ENCODE assay signal across 8 cellular contexts in the genomic region with DNA sequence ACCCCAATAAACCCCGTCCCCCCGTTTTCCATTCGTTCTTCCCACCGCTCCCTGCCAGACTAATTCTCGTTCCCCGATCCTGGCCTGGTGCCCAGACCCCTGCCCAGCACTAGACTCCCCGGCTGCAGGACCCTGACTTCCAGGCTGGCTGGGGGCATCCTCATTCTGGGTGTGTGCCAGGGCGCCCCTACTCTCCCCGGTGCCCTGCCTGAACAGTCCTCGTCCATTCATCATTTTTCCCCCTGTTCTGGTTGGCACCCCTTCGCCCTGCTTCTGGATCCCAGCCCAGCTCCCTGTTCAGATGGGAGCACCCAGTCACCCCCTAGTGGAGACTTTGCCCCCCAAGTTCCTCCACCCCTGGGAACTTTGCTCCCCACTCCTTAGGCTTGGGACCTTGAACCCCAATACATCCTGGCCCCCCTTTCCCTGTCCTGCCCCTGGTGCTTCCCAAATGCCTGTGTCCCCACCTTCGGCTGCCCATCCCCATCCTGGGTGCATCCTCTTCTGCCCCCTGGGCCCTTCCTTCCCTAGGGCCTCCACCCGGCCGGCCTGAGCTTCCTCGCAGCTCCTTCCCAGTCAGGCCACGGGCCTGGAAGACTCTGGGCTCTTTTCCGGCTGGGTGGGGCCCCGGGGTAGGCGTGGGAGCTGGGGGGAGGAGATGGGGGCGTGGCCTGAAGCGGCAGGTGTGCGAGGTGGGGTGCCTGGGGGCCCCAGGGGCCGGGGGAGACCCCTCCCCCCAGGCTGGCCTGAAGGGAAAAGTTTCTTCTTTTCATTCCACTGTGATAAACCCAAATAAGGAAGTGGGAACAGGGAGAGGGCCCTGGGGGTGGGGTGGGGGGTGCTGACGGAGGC. TPM values are rescaled to one million over a fixed set of nuclear protein-coding genes. Genes with fewer than 3 reads are reported as not detected.
DNase-seq lines count a peak whose midpoint lies in the region; ATAC-seq and TF ChIP-seq lines count a peak whose summit lies in the region.

No MANE protein-coding gene starts in this region.

- peak overlapping the region in 1 of 3 donors; percentile 36 for H3K27ac Mint-ChIP-seq in CD4-positive, CD25-positive, alpha-beta regulatory T cell
- peak overlapping the region; percentile 19 for H3K27ac Mint-ChIP-seq in activated CD4-positive, alpha-beta memory T cell treated with anti-CD3 and anti-CD28 coated beads, Interleukin-2, amount 10 ng/mL, durations not matched to agents 7 days and 5 days

- no peaks in the 10 kb centered on the region for H3K27me3 Mint-ChIP-seq in CD4-positive, CD25-positive, alpha-beta regulatory T cell
- peaks cover 3% of the 10 kb centered on the region for H3K27me3 Mint-ChIP-seq in activated CD4-positive, alpha-beta memory T cell treated with anti-CD3 and anti-CD28 coated beads, Interleukin-2, amount 10 ng/mL, durations not matched to agents 7 days and 5 days

- CTCF ChIA-PET in activated CD4-positive, alpha-beta memory T cell treated with anti-CD3 and anti-CD28 coated beads, Interleukin-2, amount 10 ng/mL, durations not matched to agents 7 days and 5 days (lab: Charles Lee): interaction anchor here (0.7 to 4.7 kb wide), 8 partner anchors 11 to 65 kb away, joined by 3 to 34 read pairs (median 6); a partner anchor contains a TSS

- peak overlapping the region; percentile 77 to 92 (median 87) for H3K4me3 Mint-ChIP-seq in CD4-positive, CD25-positive, alpha-beta regulatory T cell
- peak overlapping the region; percentile 83 for H3K4me3 Mint-ChIP-seq in activated CD4-positive, alpha-beta memory T cell treated with anti-CD3 and anti-CD28 coated beads, Interleukin-2, amount 10 ng/mL, durations not matched to agents 7 days and 5 days

- no peak overlapping the region for H3K27ac ChIP-seq in CD4-positive, CD25-positive, alpha-beta regulatory T cell (ENCODE audit: insufficient read depth, low read length, poor library complexity, severe bottlenecking)
- H3K27ac ChIP-seq in gastroesophageal sphincter (peak overlapping the region; percentile 30 to 86 (median 84)), parathyroid adenoma (peak overlapping the region; percentile 27)

- H3K4me1 Mint-ChIP-seq in CD4-positive, CD25-positive, alpha-beta regulatory T cell: peaks cover 0 to 29% (median 11%) of the 10 kb centered on the region in 4 donors
- H3K4me1 Mint-ChIP-seq in activated CD4-positive, alpha-beta memory T cell treated with anti-CD3 and anti-CD28 coated beads, Interleukin-2, amount 10 ng/mL, durations not matched to agents 7 days and 5 days: peaks cover 29% of the 10 kb centered on the region

- 0% methylated on average over 7 to 10 of the region's 24 CpGs for WGBS in gastroesophageal sphincter (ENCODE audit: low coverage in 1 of 2), 2 donors

- peak overlapping the region; percentile 5 for H3K9ac ChIP-seq in parathyroid adenoma

- H3K4me1 ChIP-seq in CD4-positive, CD25-positive, alpha-beta regulatory T cell (ENCODE audit: control insufficient read depth, insufficient read depth, low read length, poor library complexity, severe bottlenecking): peaks cover 31% of the 10 kb centered on the region
- H3K4me1 ChIP-seq in gastroesophageal sphincter (peaks cover 0 to 49% (median 30%) of the 10 kb centered on the region in 3 donors), parathyroid adenoma (peaks cover 23% of the 10 kb centered on the region)

- no peaks in the 10 kb centered on the region for H3K27me3 ChIP-seq in CD4-positive, CD25-positive, alpha-beta regulatory T cell (ENCODE audit: control insufficient read depth, insufficient read depth, low read length)
- H3K27me3 ChIP-seq in gastroesophageal sphincter (no peaks in the 10 kb centered on the region), parathyroid adenoma (ENCODE audit: control insufficient read depth, insufficient read depth, low read length) (no peaks in the 10 kb centered on the region)

- H3K4me3 ChIP-seq in CD4-positive, CD25-positive, alpha-beta regulatory T cell (ENCODE audit: low read depth, low read length): no peak overlapping the region
- H3K4me3 ChIP-seq in HFF-Myc (replicated peaks; ENCODE audit: low read depth, low read length) (peak overlapping the region; percentile 84), gastroesophageal sphincter (peak overlapping the region; percentile 80 to 93), parathyroid adenoma (ENCODE audit: low read depth, low read length) (peak overlapping the region; percentile 59)

- ATAC-seq in CD4-positive, CD25-positive, alpha-beta regulatory T cell (ENCODE audit: low read depth in 2 of 2): no peak
- ATAC-seq in gastroesophageal sphincter (no peak), HG02884 (IDR thresholded peaks at IDR 0.05; ENCODE audit: unreplicated experiment) (no peak)

- peaks cover 0 to 2% (median 0%) of the 10 kb centered on the region in 7 donors for H3K9me3 Mint-ChIP-seq in CD4-positive, CD25-positive, alpha-beta regulatory T cell
- H3K9me3 Mint-ChIP-seq in activated CD4-positive, alpha-beta memory T cell treated with anti-CD3 and anti-CD28 coated beads, Interleukin-2, amount 10 ng/mL, durations not matched to agents 7 days and 5 days: no peaks in the 10 kb centered on the region

- no peaks in the 10 kb centered on the region for H3K79me2 ChIP-seq in parathyroid adenoma

- TF ChIP-seq POLR2A in gastroesophageal sphincter (IDR thresholded peaks at IDR 0.05): no peak

- no peaks in the 10 kb centered on the region for H3K36me3 Mint-ChIP-seq in CD4-positive, CD25-positive, alpha-beta regulatory T cell
- H3K36me3 Mint-ChIP-seq in activated CD4-positive, alpha-beta memory T cell treated with anti-CD3 and anti-CD28 coated beads, Interleukin-2, amount 10 ng/mL, durations not matched to agents 7 days and 5 days (ENCODE audit: low read depth): peaks cover 2% of the 10 kb centered on the region

- TF ChIP-seq CTCF in HFF-Myc (IDR thresholded peaks at IDR 0.05; ENCODE audit: low read depth, low read length, missing control alignments) (peak; percentile 58), gastroesophageal sphincter (IDR thresholded peaks at IDR 0.05) (peak in 3 of 4 experiments; percentile 17 to 44 (median 17)), parathyroid adenoma (IDR thresholded peaks at IDR 0.05) (peak; percentile 22)

- peak overlapping the region; percentile 89 for H3K4me2 ChIP-seq in parathyroid adenoma (ENCODE audit: low read length)

- H3K36me3 ChIP-seq in CD4-positive, CD25-positive, alpha-beta regulatory T cell (ENCODE audit: control insufficient read depth, insufficient read depth, low read length): no peaks in the 10 kb centered on the region
- H3K36me3 ChIP-seq in gastroesophageal sphincter: peaks cover 0 to 31% of the 10 kb centered on the region in 2 donors
- H3K36me3 ChIP-seq in parathyroid adenoma (ENCODE audit: control insufficient read depth, insufficient read depth, low read length): no peaks in the 10 kb centered on the region

- POLR2A ChIA-PET in activated CD4-positive, alpha-beta memory T cell treated with anti-CD3 and anti-CD28 coated beads, Interleukin-2, amount 10 ng/mL, durations not matched to agents 7 days and 5 days (lab: Charles Lee): interaction anchor here (1.0 to 11.2 kb wide), 9 partner anchors 9 to 67 kb away, joined by 3 to 131 read pairs (median 8); a partner anchor contains a TSS

- DNase-seq in CD4-positive, CD25-positive, alpha-beta regulatory T cell: no peak
- DNase-seq in HFF-Myc (ENCODE audit: extremely low read depth, low read depth) (no peak), DMS153 treated with DMSO at 0.1 percent for 48 hours (lab: John Stamatoyannopoulos, UW; ENCODE audit: unreplicated experiment) (no peak)
- no peak for DNase-seq in activated CD4-positive, alpha-beta memory T cell treated with anti-CD3 and anti-CD28 coated beads, Interleukin-2, amount 10 ng/mL, durations not matched to agents 7 days and 5 days
- DNase-seq in effector CD4-positive, alpha-beta T cell: no peak

- TF ChIP-seq EP300 in gastroesophageal sphincter (IDR thresholded peaks at IDR 0.05): no peak

- H3K9me3 ChIP-seq in CD4-positive, CD25-positive, alpha-beta regulatory T cell (ENCODE audit: control insufficient read depth in 2 of 2, low read length in 2 of 2): no peaks in the 10 kb centered on the region
- H3K9me3 ChIP-seq in gastroesophageal sphincter (no peaks in the 10 kb centered on the region), parathyroid adenoma (ENCODE audit: control insufficient read depth, low read length) (no peaks in the 10 kb centered on the region)

- H2AFZ ChIP-seq in parathyroid adenoma: no peak overlapping the region

RNA-seq across cellular contexts. Expression of a gene that starts 0.9 kb away (rescaled TPM):
- 3.6 TPM for total RNA-seq in CD4-positive, CD25-positive, alpha-beta regulatory T cell
- polyA plus RNA-seq in CD4-positive, CD25-positive, alpha-beta regulatory T cell: under 1 TPM; 0.10 to 0.40 (median 0.25) TPM
- total RNA-seq in activated CD4-positive, alpha-beta memory T cell treated with anti-CD3 and anti-CD28 coated beads, Interleukin-2, amount 10 ng/mL, durations not matched to agents 7 days and 5 days: 10 to 100 TPM; 12.5 to 14.0 TPM
- total RNA-seq in gastroesophageal sphincter: 10 to 100 TPM; 16.2 to 33.2 (median 25.1) TPM

RNA-seq across cellular contexts. Expression of a gene that starts 5.5 kb away (rescaled TPM):
- 22.4 TPM for total RNA-seq in CD4-positive, CD25-positive, alpha-beta regulatory T cell
- 10 to 100 TPM; 23.0 to 37.6 (median 29.4) TPM for polyA plus RNA-seq in CD4-positive, CD25-positive, alpha-beta regulatory T cell
- 100 to 1,000 TPM in 1 of 2 experiments, 10 to 100 TPM in 1; 96.9 to 105 TPM for total RNA-seq in activated CD4-positive, alpha-beta memory T cell treated with anti-CD3 and anti-CD28 coated beads, Interleukin-2, amount 10 ng/mL, durations not matched to agents 7 days and 5 days
- 100 to 1,000 TPM in 1 of 4 donors, 10 to 100 TPM in 3; 37.2 to 123 (median 70.9) TPM for total RNA-seq in gastroesophageal sphincter

RNA-seq across cellular contexts. Expression of a gene that starts 11.3 kb away (rescaled TPM):
- 21.1 TPM for total RNA-seq in CD4-positive, CD25-positive, alpha-beta regulatory T cell
- polyA plus RNA-seq in CD4-positive, CD25-positive, alpha-beta regulatory T cell: 10 to 100 TPM; 36.8 to 47.8 (median 43.2) TPM
- total RNA-seq in activated CD4-positive, alpha-beta memory T cell treated with anti-CD3 and anti-CD28 coated beads, Interleukin-2, amount 10 ng/mL, durations not matched to agents 7 days and 5 days: 10 to 100 TPM; 26.4 to 27.9 TPM
- total RNA-seq in gastroesophageal sphincter: 10 to 100 TPM; 45.5 to 78.3 (median 58.4) TPM

RNA-seq across cellular contexts. Expression of a gene that starts 17.8 kb away (rescaled TPM):
- total RNA-seq in CD4-positive, CD25-positive, alpha-beta regulatory T cell: 19.6 TPM
- 1 to 10 TPM; 6.5 to 8.6 (median 8.0) TPM for polyA plus RNA-seq in CD4-positive, CD25-positive, alpha-beta regulatory T cell
- total RNA-seq in activated CD4-positive, alpha-beta memory T cell treated with anti-CD3 and anti-CD28 coated beads, Interleukin-2, amount 10 ng/mL, durations not matched to agents 7 days and 5 days: 10 to 100 TPM; 49.1 to 58.5 TPM
- total RNA-seq in gastroesophageal sphincter: 100 to 1,000 TPM in 2 of 4 donors, 10 to 100 TPM in 2; 49.9 to 152 (median 88.6) TPM

RNA-seq across cellular contexts. Expression of a gene that starts 21.9 kb away (rescaled TPM):
- 41.9 TPM for total RNA-seq in CD4-positive, CD25-positive, alpha-beta regulatory T cell
- 10 to 100 TPM; 18.1 to 22.8 (median 20.4) TPM for polyA plus RNA-seq in CD4-positive, CD25-positive, alpha-beta regulatory T cell
- 10 to 100 TPM; 40.8 to 42.0 TPM for total RNA-seq in activated CD4-positive, alpha-beta memory T cell treated with anti-CD3 and anti-CD28 coated beads, Interleukin-2, amount 10 ng/mL, durations not matched to agents 7 days and 5 days
- total RNA-seq in gastroesophageal sphincter: 10 to 100 TPM in 3 of 4 donors, 1 to 10 TPM in 1; 7.1 to 33.5 (median 28.9) TPM
